ENCODE assay signal across 7 cellular contexts in the genomic region with DNA sequence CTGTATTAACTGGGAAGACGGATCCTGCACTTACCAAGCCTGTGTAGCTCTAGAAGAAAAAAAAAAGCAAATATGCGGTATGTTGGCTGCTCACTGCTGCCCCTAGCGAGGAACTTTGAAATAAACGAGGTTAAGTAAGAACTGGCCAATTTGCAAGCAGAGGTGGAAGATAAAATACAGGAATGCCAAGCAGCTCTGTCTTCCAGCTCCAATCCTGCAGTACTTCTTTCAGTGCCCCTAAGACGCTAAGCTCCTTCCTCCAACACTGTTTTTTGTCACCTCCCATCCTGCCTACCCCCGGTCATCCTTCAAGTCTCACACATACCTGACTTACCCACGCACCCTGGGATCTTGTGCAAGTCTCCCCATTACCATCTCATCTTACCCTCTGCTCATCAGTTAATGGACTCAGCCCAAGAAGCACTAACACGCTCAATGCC. TPM values are rescaled to one million over a fixed set of nuclear protein-coding genes. Genes with fewer than 3 reads are reported as not detected.
DNase-seq lines count a peak whose midpoint lies in the region; ATAC-seq, FAIRE-seq and TF ChIP-seq lines count a peak whose summit lies in the region.

No MANE protein-coding gene starts in this region.

- DNase-seq in NCI-H1105 treated with DMSO at 0.1 percent for 48 hours (lab: John Stamatoyannopoulos, UW): peak; percentile 69
- DNase-seq in T-cell: peak; percentile 29 to 80 (median 66)
- DNase-seq in astrocyte (ENCODE audit: low read depth): peak; percentile 67
- peak; percentile 70 for DNase-seq in hepatic stellate cell (ENCODE audit: low spot score)
- peak; percentile 86 for DNase-seq in putamen (ENCODE audit: low spot score)

- peaks cover 56% of the 10 kb centered on the region in 3 donors for H3K4me1 Mint-ChIP-seq in T-cell
- H3K4me1 Mint-ChIP-seq in astrocyte (ENCODE audit: low read depth, unreplicated experiment): no peaks in the 10 kb centered on the region

- H3K36me3 Mint-ChIP-seq in T-cell (no peaks in the 10 kb centered on the region), astrocyte (ENCODE audit: low read depth, unreplicated experiment) (peaks cover 2% of the 10 kb centered on the region)

- no peak for FAIRE-seq in astrocyte (lab: Jason Lieb, UNC)

- peak overlapping the region; percentile 99 for H3K27ac Mint-ChIP-seq in T-cell
- H3K27ac Mint-ChIP-seq in astrocyte (ENCODE audit: unreplicated experiment): peak overlapping the region; percentile 97

- H3K4me1 ChIP-seq in astrocyte (ENCODE audit: insufficient read depth, low read length): peaks cover 5% of the 10 kb centered on the region

- no peaks in the 10 kb centered on the region for H3K27me3 ChIP-seq in astrocyte (ENCODE audit: insufficient read depth, low read length)

- POLR2A ChIA-PET in T-cell (lab: Charles Lee): interaction anchor here (0.7 to 2.9 kb wide), 2 partner anchors 27 to 49 kb away, joined by 3 to 21 read pairs; a partner anchor contains a TSS

- H3K9me3 ChIP-seq in astrocyte (ENCODE audit: insufficient read depth, low read depth, low read length): no peaks in the 10 kb centered on the region

- ATAC-seq in T-cell (replicated peaks in 1 of 4) (no peak), HG03442 (IDR thresholded peaks at IDR 0.05; ENCODE audit: unreplicated experiment) (no peak)

- peaks cover 9% of the 10 kb centered on the region for H3K79me2 ChIP-seq in astrocyte (ENCODE audit: insufficient read depth, low read length)

- peak overlapping the region; percentile 78 for H3K4me3 ChIP-seq in astrocyte (ENCODE audit: insufficient read depth, low read depth, low read length)

- TF ChIP-seq CTCF in GM12872 (IDR thresholded peaks at IDR 0.05; ENCODE audit: insufficient read depth, low read depth, low read length) (peak; percentile 85), astrocyte (IDR thresholded peaks at IDR 0.05; ENCODE audit: insufficient read depth, low read depth, low read length) (peak; percentile 89)

- no peaks in the 10 kb centered on the region for H3K27me3 Mint-ChIP-seq in T-cell
- no peaks in the 10 kb centered on the region for H3K27me3 Mint-ChIP-seq in astrocyte (ENCODE audit: low read depth, unreplicated experiment)

- peak overlapping the region; percentile 85 for H3K9ac ChIP-seq in astrocyte (ENCODE audit: low read length)

- CTCF ChIA-PET in T-cell (lab: Charles Lee): interaction anchor here (0.6 to 2.8 kb wide), 18 partner anchors 17 to 1078 kb away, joined by 3 to 32 read pairs (median 3); a partner anchor contains a TSS

- peak overlapping the region; percentile 97 for H2AFZ ChIP-seq in astrocyte (ENCODE audit: low read depth, low read length)

- peak overlapping the region; percentile 89 for H3K27ac ChIP-seq in astrocyte (ENCODE audit: low read depth, low read length)

- H4K20me1 ChIP-seq in astrocyte (ENCODE audit: insufficient read depth, low read length): no peaks in the 10 kb centered on the region

- peak overlapping the region; percentile 92 for H3K4me2 ChIP-seq in astrocyte (ENCODE audit: low read length)

- no peaks in the 10 kb centered on the region for H3K9me3 Mint-ChIP-seq in T-cell
- H3K9me3 Mint-ChIP-seq in astrocyte (ENCODE audit: unreplicated experiment): no peaks in the 10 kb centered on the region

- no peaks in the 10 kb centered on the region for H3K36me3 ChIP-seq in astrocyte (ENCODE audit: insufficient read depth, low read length)

- peak overlapping the region; percentile 92 to 97 (median 95) for H3K4me3 Mint-ChIP-seq in T-cell
- peak overlapping the region; percentile 95 for H3K4me3 Mint-ChIP-seq in astrocyte (ENCODE audit: unreplicated experiment)

RNA-seq across cellular contexts. Expression of a gene that starts 0.8 kb away (rescaled TPM):
- total RNA-seq in T-cell: 10 to 100 TPM in 4 of 5 donors, 1 to 10 TPM in 1; 7.6 to 14.6 (median 12.3) TPM
- total RNA-seq in astrocyte: 0.73 and 0.82 TPM in 2 replicates

RNA-seq across cellular contexts. Expression of a gene that starts 26.4 kb away (rescaled TPM):
- total RNA-seq in T-cell (10 to 100 TPM; 32.4 to 40.7 (median 35.4) TPM), astrocyte (116 and 137 TPM in 2 replicates)
